26 cellular contexts compared by ENCODE assay signal in genomic region chr13:27117947-27118346, GRCh38. TPM values are rescaled to one million over a fixed set of nuclear protein-coding genes. Genes with fewer than 3 reads are reported as not detected.
DNase-seq lines count a peak whose midpoint lies in the region; ATAC-seq, FAIRE-seq and TF ChIP-seq lines count a peak whose summit lies in the region.
"Had no signal": no experiment of that assay in that cellular context is flagged by ENCODE, and none has a peak within 500 bp of the region (broad histone marks: within the 10 kb centered on the region; RNA-seq: fewer than 3 reads in every experiment).

No MANE protein-coding gene starts in this region.

- TF ChIP-seq CTCF in GM12878 (IDR thresholded peaks at IDR 0.05 in 2 of 3, conservative IDR thresholded peaks at IDR 0.05 in 1 of 3; ENCODE audit: control insufficient read depth in 2 of 3, extremely low read depth in 1 of 3, insufficient read depth in 1 of 3, low read depth in 3 of 3, low read length in 3 of 3): no peak

- SMC1A ChIA-PET in GM12878 (lab: Charles Lee; ENCODE audit: uncharacterized antibody, unreplicated experiment): interaction anchor here (0.8 to 3.9 kb wide), 3 partner anchors 11 to 120 kb away, joined by 3 to 17 read pairs (median 3); no protein-coding TSS in a partner anchor

- H4K91ac ChIP-seq in trophoblast cell (ENCODE audit: low read depth, low read length): no peak overlapping the region

- H3K4me2 ChIP-seq in GM12878 (ENCODE audit: control insufficient read depth, insufficient read depth) (peak overlapping the region; percentile 75; the same call in 1 of the 2 replicates), trophoblast cell (ENCODE audit: low read length) (no peak overlapping the region)
- H3K4me2 ChIP-seq: hepatocyte, PC-9 had no signal

- no peak overlapping the region for H2BK12ac ChIP-seq in trophoblast cell (ENCODE audit: low read length)

- H3K9me3 ChIP-seq in GM12878 (replicated peaks; ENCODE audit: control insufficient read depth, insufficient read depth, low read length): peaks cover 7% of the 10 kb centered on the region
- peaks cover 3% of the 10 kb centered on the region for H3K9me3 ChIP-seq in trophoblast cell (ENCODE audit: insufficient read depth, low read depth, low read length)
- H3K9me3 ChIP-seq: gastroesophageal sphincter, transverse colon had no signal

- H3K79me2 ChIP-seq in GM12878 (ENCODE audit: control insufficient read depth, insufficient read depth, low read length) (peaks cover 47% of the 10 kb centered on the region), trophoblast cell (ENCODE audit: control insufficient read depth, insufficient read depth, low read length, poor library complexity) (peaks cover 4% of the 10 kb centered on the region)

- WGBS in GM12878 (ENCODE audit: insufficient coverage, insufficient replicate concordance, low lambda C conversion rate, missing lambda C conversion rate): 71% methylated on average over 5 of the region's 5 CpGs
- no CpG with 5 or more reads among the region's 5 CpGs for WGBS in trophoblast cell (ENCODE audit: extremely low coverage, insufficient coverage, insufficient read length)

- H3K4ac ChIP-seq in trophoblast cell (ENCODE audit: low read depth, low read length): peak overlapping the region; percentile 59

- H3K9ac ChIP-seq in GM12878 (ENCODE audit: control insufficient read depth, insufficient read depth, low read length) (no peak overlapping the region; the same call in 1 of the 2 replicates), trophoblast cell (ENCODE audit: low read length) (no peak overlapping the region)

- no peak for TF ChIP-seq POLR2A in GM12878 (IDR thresholded peaks at IDR 0.05; ENCODE audit: low read depth, low read length)

- FAIRE-seq in GM12878 (lab: Jason Lieb, UNC): no peak
- FAIRE-seq: endothelial cell of umbilical vein had no signal

- POLR2A ChIA-PET in GM12878 (lab: Charles Lee): no interaction called here

- H3K23ac ChIP-seq in trophoblast cell (ENCODE audit: low read length): no peak overlapping the region

- ATAC-seq in GM12878: no peak
- no peak for ATAC-seq in GM21528 (IDR thresholded peaks at IDR 0.05; ENCODE audit: low FRiP score, unreplicated experiment)
- ATAC-seq: activated CD8-positive, alpha-beta T cell treated with anti-CD3 and anti-CD28 coated beads, Interleukin-2, amount 10 ng/mL, durations not matched to agents 7 days and 5 days; gastroesophageal sphincter; natural killer cell treated with Interleukin-12 subunit alpha and Interleukin-12 subunit beta and Interleukin-15 and Interleukin-18, amount 100 ng/mL, for 72 hours; stimulated activated memory B cell treated with anti-CD40 and anti-IgM and Interleukin-4, amounts not matched to agents 10 μg/mL and 1 μg/mL and 100 μg/mL, for 72 hours had no signal

- no peak overlapping the region for H4K12ac ChIP-seq in trophoblast cell (ENCODE audit: low read depth, low read length)

- H2AFZ ChIP-seq in GM12878 (ENCODE audit: control insufficient read depth, low read depth, low read length): no peak overlapping the region
- no peak overlapping the region for H2AFZ ChIP-seq in trophoblast cell (ENCODE audit: insufficient read depth, low read length, poor library complexity)
- H2AFZ ChIP-seq: hepatocyte, PC-9 had no signal

- H4K8ac ChIP-seq in trophoblast cell (ENCODE audit: low read depth, low read length): no peak overlapping the region

- TF ChIP-seq RAD21 in GM12878 (IDR thresholded peaks at IDR 0.05; ENCODE audit: insufficient read depth, low read depth, low read length): no peak

- DNase-seq in NCI-H2171 treated with DMSO at 0.1 percent for 48 hours (lab: John Stamatoyannopoulos, UW) (peak; percentile 66), NCI-H2171 (lab: John Stamatoyannopoulos, UW) (no peak), NCI-H1092 (lab: John Stamatoyannopoulos, UW) (peak; percentile 22), GM12878 (ENCODE audit: low read depth, low spot score) (no peak), trophoblast cell (no peak), OCI-M1 (lab: John Stamatoyannopoulos, UW) (no peak), NCI-H345 (lab: John Stamatoyannopoulos, UW) (no peak)
- DNase-seq: activated CD8-positive, alpha-beta T cell treated with anti-CD3 and anti-CD28 coated beads, Interleukin-2, amount 10 ng/mL, durations not matched to agents 7 days and 5 days; activated naive CD4-positive, alpha-beta T cell treated with anti-CD3 and anti-CD28 coated beads, Interleukin-2, amount 50 U/mL, for 16 hours; AML-193; amniotic stem cell; CD4-positive, CD25-positive, alpha-beta regulatory T cell; Kasumi-1; kidney glomerular epithelial cell; NCI-H146; NCI-H446; NK-92 treated with Interleukin-12 subunit alpha and Interleukin-12 subunit beta, amount 100 ng/mL, for 24 hours; PC-9; SIG-M5; transverse colon had no signal

- H3K27me3 ChIP-seq in GM12878 (replicated peaks in 1 of 2; ENCODE audit: control insufficient read depth in 2 of 2, insufficient read depth in 2 of 2, low read length in 1 of 2): no peaks in the 10 kb centered on the region
- no peaks in the 10 kb centered on the region for H3K27me3 ChIP-seq in trophoblast cell (ENCODE audit: insufficient read depth, low read length)
- H3K27me3 ChIP-seq: gastroesophageal sphincter, hepatocyte, transverse colon had no signal

- H2BK5ac ChIP-seq in trophoblast cell (ENCODE audit: low read depth, low read length, poor library complexity): no peak overlapping the region

- in situ Hi-C loops in GM12878 (cut with MboI): no loop called here

- H3K36me3 ChIP-seq in GM12878 (ENCODE audit: control insufficient read depth in 2 of 2, insufficient read depth in 2 of 2, low read length in 1 of 2) (no peaks in the 10 kb centered on the region; a peak in 2 of 4 replicates), trophoblast cell (ENCODE audit: control insufficient read depth in 1 of 2, insufficient read depth in 2 of 2, low read length in 2 of 2) (peaks cover 0 to 2% of the 10 kb centered on the region in 2 experiments)
- H3K36me3 ChIP-seq: transverse colon had no signal

- H3K14ac ChIP-seq in trophoblast cell (ENCODE audit: low read length): no peak overlapping the region

- intact Hi-C loops in GM12878 (cut with micrococcal nuclease; ENCODE audit: unreplicated experiment): no loop called here

- no peak overlapping the region for H2BK120ac ChIP-seq in trophoblast cell (ENCODE audit: insufficient read depth, low read length, poor library complexity)

- CTCF ChIA-PET in GM12878 (lab: Yijun Ruan, JAX): no interaction called here

- H3K79me1 ChIP-seq in trophoblast cell (ENCODE audit: low read length): no peaks in the 10 kb centered on the region

- TF ChIP-seq EP300 in GM12878 (IDR thresholded peaks at IDR 0.05; ENCODE audit: borderline replicate concordance in 1 of 2, control insufficient read depth in 1 of 2, low read depth in 2 of 2, low read length in 2 of 2): no peak

- H3K4me3 ChIP-seq in GM12878 (no peak overlapping the region), trophoblast cell (ENCODE audit: low read depth, low read length) (no peak overlapping the region)
- H3K4me3 ChIP-seq: gastroesophageal sphincter, hepatocyte, PC-9, transverse colon had no signal

- RAD21 ChIA-PET in GM12878 (lab: Charles Lee; ENCODE audit: unreplicated experiment): no interaction called here

- H3K18ac ChIP-seq in trophoblast cell (ENCODE audit: low read length): no peak overlapping the region

- H4K20me1 ChIP-seq in GM12878 (ENCODE audit: control insufficient read depth, insufficient read depth): no peaks in the 10 kb centered on the region

- BruUV-seq in GM12878 (replicated peaks; lab: Mats Ljungman, UMichigan): no TSS peak

- no peak overlapping the region; the same call in 1 of the 2 replicates for H3K27ac ChIP-seq in GM12878 (ENCODE audit: control insufficient read depth, insufficient read depth)
- no peak overlapping the region for H3K27ac ChIP-seq in trophoblast cell (ENCODE audit: low read depth, low read length)
- H3K27ac ChIP-seq: gastroesophageal sphincter, hepatocyte, PC-9 had no signal

- H3K4me1 ChIP-seq in GM12878 (ENCODE audit: control insufficient read depth, insufficient read depth, low read length) (peaks cover 23% of the 10 kb centered on the region), trophoblast cell (ENCODE audit: control insufficient read depth in 1 of 2, insufficient read depth in 2 of 2, low read length in 2 of 2) (peaks cover 2% of the 10 kb centered on the region in 2 experiments)

- no peak overlapping the region for H2AK5ac ChIP-seq in trophoblast cell (ENCODE audit: low read length)

TF ChIP-seq in GM12878, 131 proteins besides CTCF, POLR2A, EP300 and RAD21:
- TF ChIP-seq, protein P1, sequence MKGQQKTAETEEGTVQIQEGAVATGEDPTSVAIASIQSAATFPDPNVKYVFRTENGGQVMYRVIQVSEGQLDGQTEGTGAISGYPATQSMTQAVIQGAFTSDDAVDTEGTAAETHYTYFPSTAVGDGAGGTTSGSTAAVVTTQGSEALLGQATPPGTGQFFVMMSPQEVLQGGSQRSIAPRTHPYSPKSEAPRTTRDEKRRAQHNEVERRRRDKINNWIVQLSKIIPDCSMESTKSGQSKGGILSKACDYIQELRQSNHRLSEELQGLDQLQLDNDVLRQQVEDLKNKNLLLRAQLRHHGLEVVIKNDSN (IDR thresholded peaks at IDR 0.05; ENCODE audit: borderline replicate concordance, extremely low read length, insufficient read depth, low read depth, low read length): no peak
- TF ChIP-seq GATAD2B (conservative IDR thresholded peaks at IDR 0.05; ENCODE audit: low read depth) (no peak), STAT1 (conservative IDR thresholded peaks at IDR 0.05) (no peak)
TF ChIP-seq in GM12878: peak in this region for 0.

RNA-seq across cellular contexts. Expression of gene USP12, which starts 53.7 kb away (rescaled TPM):
- 56.8 and 62.0 TPM in 2 replicates for total RNA-seq in GM12878 (2013; cell fraction: nucleolus; rRNA removed)
- total RNA-seq in GM12878 (2014; rRNA removed) (23.6 and 25.7 TPM in 2 replicates), GM12878 (2014; rRNA removed; fragmentation: Illumina TruSeq; extraction: Trizol) (30.8 and 33.9 TPM in 2 replicates), GM12878 (2021) (28.4 and 30.7 TPM in 2 replicates)
- polyA plus RNA-seq in GM12878 (2011; ENCODE audit: low read depth): 16.7 TPM
- polyA plus RNA-seq in GM12878 (2011; rRNA removed) (25.6 and 43.0 TPM in 2 replicates), GM12878 (2014; fragmentation: Illumina TruSeq; extraction: Trizol) (32.2 and 43.5 TPM in 2 replicates), GM12878 (2014; fragmentation: Nextera tagmentation; extraction: Ambion mirVana) (1 to 10 TPM; 3.5 to 9.1 TPM), GM12878 (2014; rRNA removed) (21.0 and 22.6 TPM in 2 replicates), GM12878 (2016; fragmentation: Nextera tagmentation; extraction: Ambion mirVana) (10 to 100 TPM in 1 of 2 experiments, 1 to 10 TPM in 1; 6.4 to 29.6 TPM)
- polyA plus RNA-seq in GM12878 (2011; cell fraction: cytosol; rRNA removed): 6.6 and 7.8 TPM in 2 replicates
- 9.3 and 10.5 TPM in 2 replicates for polyA plus RNA-seq in GM12878 (2011; cell fraction: nucleus; rRNA removed)
- 19.5 and 25.3 TPM in 2 replicates for polyA plus RNA-seq in GM12878 (2012)
- 12.4 and 18.1 TPM in 2 replicates for polyA minus RNA-seq in GM12878 (2011; rRNA and poly(A)+ RNA removed)
- polyA minus RNA-seq in GM12878 (2011; cell fraction: cytosol; rRNA and poly(A)+ RNA removed): 5.6 and 8.2 TPM in 2 replicates
- 10.9 and 12.2 TPM in 2 replicates for polyA minus RNA-seq in GM12878 (2011; cell fraction: nucleus; rRNA and poly(A)+ RNA removed)
- 27.7 and 29.0 TPM in 2 replicates for polyA plus RNA-seq in trophoblast cell (2013)

Comparison
In these comparisons a context has a peak if more than half of its experiments do, and no peak if none do; other contexts are left out.
1. DNase-seq: peak in NCI-H2171 treated with DMSO at 0.1 percent for 48 hours (single experiment) and NCI-H1092 (single experiment); none in NCI-H2171 (single experiment), GM12878 (single experiment), trophoblast cell (0 of 2), OCI-M1 (single experiment) and NCI-H345 (single experiment).